Comparison of ENCODE assay signal across 9 cellular contexts in the genomic region with DNA sequence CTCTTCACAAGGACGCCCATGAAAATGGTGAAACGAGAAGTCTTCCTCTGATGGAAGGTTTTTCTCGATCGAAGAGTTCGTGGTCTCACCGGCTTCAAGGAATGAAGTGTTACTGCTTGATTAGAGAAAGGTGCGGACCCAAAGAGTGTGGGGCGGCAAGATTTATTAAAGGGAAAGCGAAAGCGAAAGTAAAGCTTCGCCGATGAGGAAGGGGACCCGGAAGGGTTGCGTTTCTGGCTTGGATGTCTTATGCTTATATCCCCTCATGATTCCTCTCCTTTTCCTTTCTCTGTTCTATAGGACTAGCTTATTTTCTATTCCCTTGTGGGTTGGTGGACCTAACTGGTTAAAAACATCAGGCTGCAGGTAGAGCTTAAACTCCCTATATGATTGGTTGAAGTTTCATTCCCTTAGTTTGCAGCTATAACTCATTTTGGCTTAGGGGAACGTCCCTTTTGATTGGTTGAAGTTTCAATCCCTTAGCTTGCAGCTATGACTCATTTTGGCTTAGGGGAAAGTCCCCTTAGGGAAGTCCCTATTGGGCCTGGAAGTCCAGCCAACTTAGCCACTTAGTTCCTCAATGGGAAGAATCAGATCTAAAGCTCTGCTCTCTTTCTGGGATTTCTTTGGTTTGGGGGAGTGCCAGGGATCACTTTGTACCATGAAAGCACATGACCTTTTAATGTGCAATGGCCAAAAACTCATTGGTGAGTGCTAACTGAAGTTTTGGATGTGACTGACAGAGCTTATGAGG.
DNase-seq lines count a peak whose midpoint lies in the region; ATAC-seq and TF ChIP-seq lines count a peak whose summit lies in the region.
"Had no signal": no experiment of that assay in that cellular context is flagged by ENCODE, and none has a peak within 500 bp of the region (broad histone marks: within the 10 kb centered on the region; RNA-seq: fewer than 3 reads in every experiment).

No MANE protein-coding gene starts in this region.

- H3K27ac Mint-ChIP-seq in naive thymus-derived CD4-positive, alpha-beta T cell: peak overlapping the region in 2 of 9 donors; percentile 34 to 74

- DNase-seq in ELF-1 (ENCODE audit: low read depth, low spot score) (peak; percentile 7), H7 (no peak), NCI-H1105 (lab: John Stamatoyannopoulos, UW) (peak; percentile 19), fibroblast of mammary gland (ENCODE audit: low read depth) (peak; percentile 50), KG1 (lab: John Stamatoyannopoulos, UW) (no peak), NCI-H2081 treated with DMSO at 0.1 percent for 48 hours (lab: John Stamatoyannopoulos, UW) (no peak), NCI-H446 (lab: John Stamatoyannopoulos, UW) (no peak)
- no peak for DNase-seq in naive thymus-derived CD4-positive, alpha-beta T cell
- DNase-seq: activated gamma-delta T cell treated with Interleukin-2 at 50 U/mL for 16 hours had no signal

- H3K27ac ChIP-seq in naive thymus-derived CD4-positive, alpha-beta T cell (ENCODE audit: low read depth, low read length): no peak overlapping the region

- peak overlapping the region; percentile 19; the same call in 1 of the 2 replicates for H3K4me3 ChIP-seq in H7 (ENCODE audit: insufficient read depth, low read depth, low read length)
- no peak overlapping the region for H3K4me3 ChIP-seq in fibroblast of mammary gland (ENCODE audit: control insufficient read depth, low read depth, low read length)
- H3K4me3 ChIP-seq in naive thymus-derived CD4-positive, alpha-beta T cell (ENCODE audit: low read length): no peak overlapping the region

- no peaks in the 10 kb centered on the region for H3K36me3 ChIP-seq in H7 (replicated peaks; ENCODE audit: control insufficient read depth, insufficient read depth, low read length)
- H3K36me3 ChIP-seq in naive thymus-derived CD4-positive, alpha-beta T cell (ENCODE audit: control insufficient read depth in 2 of 3, insufficient read depth in 3 of 3, low read length in 3 of 3): no peaks in the 10 kb centered on the region

- no peaks in the 10 kb centered on the region for H3K36me3 Mint-ChIP-seq in naive thymus-derived CD4-positive, alpha-beta T cell

- TF ChIP-seq CTCF in fibroblast of mammary gland (conservative IDR thresholded peaks at IDR 0.05; ENCODE audit: control insufficient read depth, insufficient read depth, low read depth, low read length): no peak

- H3K4me1 ChIP-seq in naive thymus-derived CD4-positive, alpha-beta T cell (ENCODE audit: control insufficient read depth in 2 of 2, insufficient read depth in 2 of 2, low read length in 2 of 2): no peaks in the 10 kb centered on the region

- CTCF ChIA-PET in naive thymus-derived CD4-positive, alpha-beta T cell (lab: Charles Lee): no interaction called here

- H3K4me3 Mint-ChIP-seq in naive thymus-derived CD4-positive, alpha-beta T cell: peak overlapping the region in 4 of 10 donors; percentile 14 to 77 (median 54)

- peaks cover 0 to 6% (median 0%) of the 10 kb centered on the region in 7 donors for H3K4me1 Mint-ChIP-seq in naive thymus-derived CD4-positive, alpha-beta T cell

- H3K9me3 Mint-ChIP-seq in naive thymus-derived CD4-positive, alpha-beta T cell: peaks cover 0 to 16% (median 5%) of the 10 kb centered on the region in 11 donors

- H3K9me3 ChIP-seq in naive thymus-derived CD4-positive, alpha-beta T cell (ENCODE audit: control insufficient read depth in 2 of 3, low read length in 3 of 3): no peaks in the 10 kb centered on the region

- intact Hi-C loops in naive thymus-derived CD4-positive, alpha-beta T cell (cut with micrococcal nuclease): no loop called here

- no peaks in the 10 kb centered on the region for H3K27me3 Mint-ChIP-seq in naive thymus-derived CD4-positive, alpha-beta T cell

- H3K27me3 ChIP-seq in H7 (ENCODE audit: control insufficient read depth, insufficient read depth, low read length): no peaks in the 10 kb centered on the region
- H3K27me3 ChIP-seq in naive thymus-derived CD4-positive, alpha-beta T cell (ENCODE audit: control insufficient read depth in 2 of 2, insufficient read depth in 2 of 2, low read length in 2 of 2): no peaks in the 10 kb centered on the region

- no peak for ATAC-seq in naive thymus-derived CD4-positive, alpha-beta T cell

- POLR2A ChIA-PET in naive thymus-derived CD4-positive, alpha-beta T cell (lab: Charles Lee): no interaction called here

Comparison
In these comparisons a context has a peak if more than half of its experiments do, and no peak if none do; other contexts are left out.
1. DNase-seq: peak in ELF-1 (single experiment), NCI-H1105 (single experiment) and fibroblast of mammary gland (single experiment); none in H7 (single experiment), naive thymus-derived CD4-positive, alpha-beta T cell (0 of 9), KG1 (single experiment), NCI-H2081 treated with DMSO at 0.1 percent for 48 hours (single experiment) and NCI-H446 (0 of 2).